ENCODE assay signal across 18 cellular contexts in genomic region chr6:106752641-106753040, GRCh38.
"Had no signal": no experiment of that assay in that cellular context is flagged by ENCODE, and none has a peak within 500 bp of the region (broad histone marks: within the 10 kb centered on the region; RNA-seq: fewer than 3 reads in every experiment).

No MANE protein-coding gene starts in this region.

- H3K9me3 Mint-ChIP-seq: activated B cell treated with CpG ODN at 0.5 μM for 24 hours; activated CD4-positive, alpha-beta T cell treated with anti-CD3 and anti-CD28 coated beads, Interleukin-2, amount 10 ng/mL, durations not matched to agents 24 days and 14 days; activated CD8-positive, alpha-beta T cell treated with anti-CD3 and anti-CD28 coated beads for 36 hours; activated naive CD8-positive, alpha-beta T cell treated with anti-CD3 and anti-CD28 coated beads, Interleukin-2, amount 10 ng/mL, durations not matched to agents 7 days and 5 days; activated T-cell treated with anti-CD3 and anti-CD28 coated beads, Interleukin-2, amount 50 U/mL, for 24 hours; activated T-helper 2 cell treated with anti-CD3 and anti-CD28 coated beads, Interferon-gamma antibody, Interleukin-2, Interleukin-4, amounts not matched to agents 10 μg/mL and 5 μg/mL and 100 μg/mL, durations not matched to agents 14 hours and 24 hours and 36 hours; naive thymus-derived CD8-positive, alpha-beta T cell had no signal

- H3K27ac Mint-ChIP-seq: activated B cell treated with CpG ODN at 0.5 μM for 24 hours; activated CD4-positive, alpha-beta T cell treated with anti-CD3 and anti-CD28 coated beads, Interleukin-2, amount 10 ng/mL, durations not matched to agents 24 days and 14 days; activated CD8-positive, alpha-beta T cell treated with anti-CD3 and anti-CD28 coated beads for 36 hours; activated naive CD8-positive, alpha-beta T cell treated with anti-CD3 and anti-CD28 coated beads, Interleukin-2, amount 10 ng/mL, durations not matched to agents 7 days and 5 days; activated T-cell treated with anti-CD3 and anti-CD28 coated beads, Interleukin-2, amount 50 U/mL, for 24 hours; activated T-helper 2 cell treated with anti-CD3 and anti-CD28 coated beads, Interferon-gamma antibody, Interleukin-2, Interleukin-4, amounts not matched to agents 10 μg/mL and 5 μg/mL and 100 μg/mL, durations not matched to agents 14 hours and 24 hours and 36 hours; naive thymus-derived CD8-positive, alpha-beta T cell had no signal

- DNase-seq: activated B cell treated with CpG ODN at 0.5 μM for 24 hours; activated CD4-positive, alpha-beta T cell treated with anti-CD3 and anti-CD28 coated beads, Interleukin-2, amount 10 ng/mL, durations not matched to agents 24 days and 14 days; activated CD8-positive, alpha-beta T cell treated with anti-CD3 and anti-CD28 coated beads for 36 hours; activated naive CD4-positive, alpha-beta T cell treated with Interleukin-2 at 50 U/mL for 16 hours; activated naive CD8-positive, alpha-beta T cell treated with anti-CD3 and anti-CD28 coated beads, Interleukin-2, amount 10 ng/mL, durations not matched to agents 7 days and 5 days; activated T-cell treated with anti-CD3 and anti-CD28 coated beads, Interleukin-2, amount 50 U/mL, for 24 hours; amygdala; caudate nucleus; foreskin melanocyte; mesendoderm; naive thymus-derived CD8-positive, alpha-beta T cell; ovary; stimulated activated CD4-positive, alpha-beta T cell treated with anti-CD3 and anti-CD28 coated beads, Interleukin-1b, Interleukin-23, amount 100 ng/mL, for 48 hours; stimulated activated CD8-positive, alpha-beta memory T cell treated with anti-CD3 and anti-CD28 coated beads, Interleukin-4, amount 100 ng/mL, for 48 hours; stimulated activated naive CD4-positive, alpha-beta T cell; T-helper 1 cell; T-helper 9 cell had no signal

- H3K9me3 ChIP-seq: ovary had no signal

- H3K36me3 ChIP-seq: ovary had no signal

- H3K4me3 Mint-ChIP-seq: activated B cell treated with CpG ODN at 0.5 μM for 24 hours; activated CD4-positive, alpha-beta T cell treated with anti-CD3 and anti-CD28 coated beads, Interleukin-2, amount 10 ng/mL, durations not matched to agents 24 days and 14 days; activated CD8-positive, alpha-beta T cell treated with anti-CD3 and anti-CD28 coated beads for 36 hours; activated naive CD8-positive, alpha-beta T cell treated with anti-CD3 and anti-CD28 coated beads, Interleukin-2, amount 10 ng/mL, durations not matched to agents 7 days and 5 days; activated T-cell treated with anti-CD3 and anti-CD28 coated beads, Interleukin-2, amount 50 U/mL, for 24 hours; naive thymus-derived CD8-positive, alpha-beta T cell had no signal

- H3K27me3 Mint-ChIP-seq: activated B cell treated with CpG ODN at 0.5 μM for 24 hours had no signal

- H3K27ac ChIP-seq: ovary had no signal

- H3K36me3 Mint-ChIP-seq: activated naive CD8-positive, alpha-beta T cell treated with anti-CD3 and anti-CD28 coated beads, Interleukin-2, amount 10 ng/mL, durations not matched to agents 7 days and 5 days; naive thymus-derived CD8-positive, alpha-beta T cell had no signal

- ATAC-seq: activated CD8-positive, alpha-beta T cell treated with anti-CD3 and anti-CD28 coated beads for 36 hours; naive thymus-derived CD8-positive, alpha-beta T cell had no signal

- H3K4me1 Mint-ChIP-seq: activated CD4-positive, alpha-beta T cell treated with anti-CD3 and anti-CD28 coated beads, Interleukin-2, amount 10 ng/mL, durations not matched to agents 24 days and 14 days; activated naive CD8-positive, alpha-beta T cell treated with anti-CD3 and anti-CD28 coated beads, Interleukin-2, amount 10 ng/mL, durations not matched to agents 7 days and 5 days; naive thymus-derived CD8-positive, alpha-beta T cell had no signal

- H3K27me3 ChIP-seq: ovary had no signal

- H3K4me3 ChIP-seq: ovary had no signal
